ENCODE assay signal across 14 cellular contexts in the genomic region with DNA sequence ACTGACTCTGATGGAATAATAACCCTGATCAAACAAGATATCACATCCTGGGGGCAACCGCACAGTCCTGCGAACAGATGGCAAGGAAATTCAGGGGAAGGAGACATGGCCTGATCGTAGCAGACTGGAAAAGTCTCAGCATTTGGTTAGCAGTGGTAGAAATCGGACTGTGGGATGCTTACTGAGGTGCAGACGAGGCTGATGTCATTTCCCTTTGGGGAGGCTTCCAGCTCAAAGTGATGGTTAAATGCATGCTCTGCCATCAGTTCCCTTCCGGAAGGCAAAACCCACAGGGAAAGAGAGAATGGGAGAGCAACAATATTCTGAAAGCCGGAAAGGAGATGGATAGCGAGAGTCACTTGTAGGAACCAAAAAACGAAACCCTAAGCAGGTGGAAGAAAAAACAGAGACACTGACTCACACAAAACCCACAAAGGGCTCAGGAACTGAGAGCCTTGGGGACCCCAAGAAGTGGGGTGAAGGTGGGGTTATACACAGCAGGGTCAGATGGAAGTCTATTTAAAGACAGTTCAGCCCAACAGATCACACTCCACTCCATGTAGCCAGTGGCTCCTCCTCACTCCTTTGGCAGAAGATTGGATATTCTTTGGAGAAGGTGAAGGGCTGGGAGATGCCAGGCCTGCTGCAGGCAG.
DNase-seq lines count a peak whose midpoint lies in the region; ATAC-seq and TF ChIP-seq lines count a peak whose summit lies in the region.
"Had no signal": no experiment of that assay in that cellular context is flagged by ENCODE, and none has a peak within 500 bp of the region (broad histone marks: within the 10 kb centered on the region; RNA-seq: fewer than 3 reads in every experiment).

No MANE protein-coding gene starts in this region.

- no peaks in the 10 kb centered on the region for H3K36me3 ChIP-seq in left ventricle myocardium inferior
- peaks cover 67% of the 10 kb centered on the region for H3K36me3 ChIP-seq in OCI-LY3 (replicated peaks; ENCODE audit: low read depth, low read length)
- H3K36me3 ChIP-seq: vagina had no signal

- no peaks in the 10 kb centered on the region for H4K20me1 ChIP-seq in OCI-LY3 (ENCODE audit: insufficient read depth, low read length)

- H3K79me2 ChIP-seq in OCI-LY3 (ENCODE audit: low read length) = peaks cover 19% of the 10 kb centered on the region

- H3K9me3 ChIP-seq in left ventricle myocardium inferior (replicated peaks) (no peaks in the 10 kb centered on the region), OCI-LY3 (ENCODE audit: insufficient read depth, low read length) (no peaks in the 10 kb centered on the region)
- H3K9me3 ChIP-seq: vagina had no signal

- peak overlapping the region; percentile 56; the same call in 1 of the 2 replicates for H3K9ac ChIP-seq in OCI-LY3 (ENCODE audit: low read length)

- TF ChIP-seq CTCF in left ventricle myocardium inferior (IDR thresholded peaks at IDR 0.05; ENCODE audit: borderline replicate concordance) = no peak
- TF ChIP-seq CTCF in OCI-LY3 (IDR thresholded peaks at IDR 0.05; ENCODE audit: low read depth, low read length) = no peak
- no peak for TF ChIP-seq CTCF in glutamatergic neuron (IDR thresholded peaks at IDR 0.05; ENCODE audit: partially characterized antibody, unreplicated experiment)

- no peak for ATAC-seq in Right ventricle myocardium inferior
- ATAC-seq: HCT116, WTC11 had no signal

- no peaks in the 10 kb centered on the region for H3K36me3 Mint-ChIP-seq in glutamatergic neuron (ENCODE audit: unreplicated experiment)

- no peaks in the 10 kb centered on the region for H3K9me3 Mint-ChIP-seq in glutamatergic neuron (ENCODE audit: unreplicated experiment)
- H3K9me3 Mint-ChIP-seq: WTC11 had no signal

- peaks cover 5% of the 10 kb centered on the region for H3K4me1 ChIP-seq in left ventricle myocardium inferior
- H3K4me1 ChIP-seq in OCI-LY3 (ENCODE audit: low read length) = peaks cover 31% of the 10 kb centered on the region
- H3K4me1 ChIP-seq: vagina had no signal

- H2AFZ ChIP-seq in OCI-LY3 (ENCODE audit: low read depth, low read length) = no peak overlapping the region

- no peak overlapping the region for H3K27ac Mint-ChIP-seq in glutamatergic neuron (ENCODE audit: unreplicated experiment)

- H3K4me3 Mint-ChIP-seq in glutamatergic neuron (ENCODE audit: unreplicated experiment) = no peak overlapping the region
- H3K4me3 Mint-ChIP-seq: WTC11 had no signal

- H3K27me3 ChIP-seq in left ventricle myocardium inferior (ENCODE audit: low read depth) = no peaks in the 10 kb centered on the region
- H3K27me3 ChIP-seq in OCI-LY3 (ENCODE audit: low read depth, low read length) = no peaks in the 10 kb centered on the region
- H3K27me3 ChIP-seq: vagina had no signal

- H3K27ac ChIP-seq in left ventricle myocardium inferior (replicated peaks) (peak overlapping the region; percentile 1), OCI-LY3 (ENCODE audit: low read length) (peak overlapping the region; percentile 66)
- H3K27ac ChIP-seq: vagina had no signal

- H3K4me1 Mint-ChIP-seq in glutamatergic neuron (ENCODE audit: low read depth, unreplicated experiment) = no peaks in the 10 kb centered on the region

- intact Hi-C loops in left ventricle myocardium inferior (cut with micrococcal nuclease) = no loop called here
- intact Hi-C loops in Right ventricle myocardium inferior (cut with DNase I) = no loop called here

- H3K4me2 ChIP-seq in OCI-LY3 (ENCODE audit: low read length) = peak overlapping the region; percentile 38

- H3K27me3 Mint-ChIP-seq in glutamatergic neuron (ENCODE audit: unreplicated experiment) = no peaks in the 10 kb centered on the region

- H3K4me3 ChIP-seq in left ventricle myocardium inferior (no peak overlapping the region), OCI-LY3 (ENCODE audit: low read length) (peak overlapping the region; percentile 6; the same call in 1 of the 2 replicates)
- H3K4me3 ChIP-seq: vagina had no signal

- no peak for DNase-seq in left ventricle myocardium inferior
- DNase-seq in Right ventricle myocardium inferior (ENCODE audit: missing footprints) = no peak
- DNase-seq in dermis blood vessel endothelial cell = peak; percentile 23
- DNase-seq in stromal cell of bone marrow (ENCODE audit: low read depth) = peak; percentile 9
- DNase-seq in SKM-1 treated with dmso at 0.1 percent for 144 hours (lab: John Stamatoyannopoulos, UW; ENCODE audit: unreplicated experiment) = no peak
- no peak for DNase-seq in glutamatergic neuron
- DNase-seq: activated CD8-positive, alpha-beta memory T cell treated with anti-CD3 and anti-CD28 coated beads, Interleukin-2, amount 50 U/mL, for 4 hours; Calu3; NCI-H1930; stimulated activated CD4-positive, alpha-beta T cell treated with anti-CD3 and anti-CD28 coated beads, Interleukin-1b, Interleukin-23, amount 100 ng/mL, for 48 hours had no signal

Comparison
In these comparisons a context has a peak if more than half of its experiments do, and no peak if none do; other contexts are left out.
1. DNase-seq: peak in dermis blood vessel endothelial cell (single experiment) and stromal cell of bone marrow (single experiment); none in left ventricle myocardium inferior (single experiment), Right ventricle myocardium inferior (single experiment), SKM-1 treated with dmso at 0.1 percent for 144 hours (single experiment) and glutamatergic neuron (single experiment).